Comparison of ENCODE assay signal across 8 cellular contexts in genomic region chr3:109023656-109024254, GRCh38.
A peak's percentile ranks its signal among the peaks of the same experiment; 100 is the strongest.
DNase-seq lines count a peak whose midpoint lies in the region; ATAC-seq and TF ChIP-seq lines count a peak whose summit lies in the region.

No MANE protein-coding gene starts in this region.

- POLR2A ChIA-PET in activated B cell treated with CpG ODN at 0.5 μM for 24 hours (lab: Charles Lee), result no interaction called here

- DNase-seq in AG09309 (ENCODE audit: low read depth) (peak; percentile 25), GM13977 (ENCODE audit: low spot score) (peak; percentile 17), NCI-H1417 treated with DMSO at 0.1 percent for 48 hours (lab: John Stamatoyannopoulos, UW) (peak; percentile 23), activated B cell treated with CpG ODN at 0.5 μM for 24 hours (no peak), epithelial cell of proximal tubule (ENCODE audit: low read depth) (no peak), nephron progenitor cell (peak; percentile 39), UCSD-AML1 (lab: John Stamatoyannopoulos, UW; ENCODE audit: unreplicated experiment) (no peak)

- no peak overlapping the region for H3K4me3 Mint-ChIP-seq in activated B cell treated with CpG ODN at 0.5 μM for 24 hours
- no peak overlapping the region for H3K4me3 Mint-ChIP-seq in nephron progenitor cell

- H3K27ac Mint-ChIP-seq in activated B cell treated with CpG ODN at 0.5 μM for 24 hours (no peak overlapping the region), nephron progenitor cell (no peak overlapping the region)

- peak; percentile 68 for ATAC-seq in HG02763 (IDR thresholded peaks at IDR 0.05; ENCODE audit: unreplicated experiment)
- ATAC-seq in activated B cell treated with CpG ODN at 0.5 μM for 24 hours (ENCODE audit: low read depth), result peak; percentile 57

- no peaks in the 10 kb centered on the region for H3K9me3 Mint-ChIP-seq in activated B cell treated with CpG ODN at 0.5 μM for 24 hours
- no peaks in the 10 kb centered on the region for H3K9me3 Mint-ChIP-seq in nephron progenitor cell

- H3K27me3 Mint-ChIP-seq in activated B cell treated with CpG ODN at 0.5 μM for 24 hours (peaks cover 3% of the 10 kb centered on the region), nephron progenitor cell (ENCODE audit: low read depth, poor library complexity) (peaks cover 6% of the 10 kb centered on the region)

- in situ Hi-C loops in GM13977 (cut with MboI; ENCODE audit: low pct_unique_long_range_greater_than_20kb, low sequenced_read_pairs, unreplicated experiment), result loop anchor here (10.0 kb wide), 1 partner anchor 61 kb away; no protein-coding TSS in a partner anchor

- CTCF ChIA-PET in activated B cell treated with CpG ODN at 0.5 μM for 24 hours (lab: Charles Lee), result interaction anchor here (0.7 to 4.4 kb wide), 19 partner anchors 9 to 1290 kb away, joined by 3 to 96 read pairs (median 5); no protein-coding TSS in a partner anchor

- no peaks in the 10 kb centered on the region for H3K4me1 Mint-ChIP-seq in activated B cell treated with CpG ODN at 0.5 μM for 24 hours
- no peaks in the 10 kb centered on the region for H3K4me1 Mint-ChIP-seq in nephron progenitor cell

- intact Hi-C loops in activated B cell treated with CpG ODN at 0.5 μM for 24 hours (cut with micrococcal nuclease), result loop anchor here (1.0 to 10.0 kb wide), 5 partner anchors 59 to 1291 kb away; no protein-coding TSS in a partner anchor

- H3K36me3 Mint-ChIP-seq in activated B cell treated with CpG ODN at 0.5 μM for 24 hours (ENCODE audit: low read depth) (no peaks in the 10 kb centered on the region), nephron progenitor cell (ENCODE audit: low read depth) (no peaks in the 10 kb centered on the region)

- peak; percentile 64 for TF ChIP-seq CTCF in AG09309 (IDR thresholded peaks at IDR 0.05; ENCODE audit: control insufficient read depth, insufficient read depth, low read depth, low read length, missing control alignments)
- peak; percentile 79 for TF ChIP-seq CTCF in GM13977 (IDR thresholded peaks at IDR 0.05; ENCODE audit: extremely low read depth, insufficient read depth, missing control alignments)
- TF ChIP-seq CTCF in activated B cell treated with CpG ODN at 0.5 μM for 24 hours (IDR thresholded peaks at IDR 0.05), result no peak
- TF ChIP-seq CTCF in epithelial cell of proximal tubule (conservative IDR thresholded peaks at IDR 0.05; ENCODE audit: low read depth, low read length), result peak; percentile 84
- peak; percentile 79 for TF ChIP-seq CTCF in nephron progenitor cell (IDR thresholded peaks at IDR 0.05)

- H3K4me3 ChIP-seq in AG09309 (ENCODE audit: control insufficient read depth, low read depth, low read length) (no peak overlapping the region), epithelial cell of proximal tubule (ENCODE audit: low read depth, low read length) (no peak overlapping the region)

Comparison
In these comparisons a context has a peak if more than half of its experiments do, and no peak if none do; other contexts are left out.
1. DNase-seq: peak in AG09309 (single experiment), GM13977 (single experiment), NCI-H1417 treated with DMSO at 0.1 percent for 48 hours (single experiment) and nephron progenitor cell (single experiment); none in activated B cell treated with CpG ODN at 0.5 μM for 24 hours (single experiment), epithelial cell of proximal tubule (single experiment) and UCSD-AML1 (single experiment).